2 cellular contexts compared by ENCODE assay signal in the genomic region with DNA sequence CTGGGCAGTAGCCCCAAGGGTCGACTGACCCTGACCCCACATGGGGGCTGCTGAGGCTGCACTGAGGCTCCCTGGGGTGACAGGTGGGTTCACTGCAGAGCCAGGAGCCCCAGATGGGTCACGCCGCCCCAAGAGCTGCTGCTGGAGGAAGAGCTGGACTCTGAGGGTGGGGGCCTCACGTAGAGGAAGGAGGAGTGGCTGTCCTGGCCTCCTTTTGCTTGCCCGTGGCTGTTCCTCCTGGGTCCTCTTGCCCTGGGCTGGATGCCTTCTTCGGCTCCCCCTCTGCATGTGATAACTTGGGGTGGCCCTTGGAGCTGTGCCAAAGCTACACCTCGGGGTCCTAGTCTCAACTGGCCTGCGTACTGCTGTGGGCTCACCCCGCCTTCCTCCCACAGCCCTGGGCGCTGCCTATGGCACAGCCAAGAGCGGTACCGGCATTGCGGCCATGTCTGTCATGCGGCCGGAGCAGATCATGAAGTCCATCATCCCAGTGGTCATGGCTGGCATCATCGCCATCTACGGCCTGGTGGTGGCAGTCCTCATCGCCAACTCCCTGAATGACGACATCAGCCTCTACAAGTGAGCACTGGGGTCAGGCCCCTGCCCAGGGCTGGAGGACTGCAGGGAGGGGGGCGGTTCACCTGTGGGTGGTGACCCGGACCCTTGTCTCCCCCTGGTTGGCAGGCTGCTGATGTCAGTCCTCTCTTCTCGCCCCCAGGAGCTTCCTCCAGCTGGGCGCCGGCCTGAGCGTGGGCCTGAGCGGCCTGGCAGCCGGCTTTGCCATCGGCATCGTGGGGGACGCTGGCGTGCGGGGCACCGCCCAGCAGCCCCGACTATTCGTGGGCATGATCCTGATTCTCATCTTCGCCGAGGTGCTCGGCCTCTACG.
TF ChIP-seq lines count a peak whose summit lies in the region.

No MANE protein-coding gene starts in this region.

TF ChIP-seq in SK-N-SH, 30 proteins besides CTCF, POLR2A, EP300 and RAD21:
- TF ChIP-seq FOXJ3 (CRISPR knock-in tag; IDR thresholded peaks at IDR 0.05): no peak
- TF ChIP-seq FOXM1 (IDR thresholded peaks at IDR 0.05; ENCODE audit: low read depth): no peak
- no peak for TF ChIP-seq TAF1 (IDR thresholded peaks at IDR 0.05; ENCODE audit: borderline replicate concordance, low read depth, low read length)
- no peak for TF ChIP-seq CHD2 (IDR thresholded peaks at IDR 0.05; ENCODE audit: low read length, partially characterized antibody)
- no peak for TF ChIP-seq POLR2AphosphoS5 (IDR thresholded peaks at IDR 0.05; ENCODE audit: low read depth, low read length)
- TF ChIP-seq GATA2 (CRISPR knock-in tag; IDR thresholded peaks at IDR 0.05): no peak
- TF ChIP-seq SIN3A (IDR thresholded peaks at IDR 0.05; ENCODE audit: borderline replicate concordance, low read depth, low read length): no peak
- TF ChIP-seq MAX (IDR thresholded peaks at IDR 0.05; ENCODE audit: low read depth): no peak
- no peak for TF ChIP-seq MXI1 (IDR thresholded peaks at IDR 0.05; ENCODE audit: low read depth, low read length)
- TF ChIP-seq, protein P1, sequence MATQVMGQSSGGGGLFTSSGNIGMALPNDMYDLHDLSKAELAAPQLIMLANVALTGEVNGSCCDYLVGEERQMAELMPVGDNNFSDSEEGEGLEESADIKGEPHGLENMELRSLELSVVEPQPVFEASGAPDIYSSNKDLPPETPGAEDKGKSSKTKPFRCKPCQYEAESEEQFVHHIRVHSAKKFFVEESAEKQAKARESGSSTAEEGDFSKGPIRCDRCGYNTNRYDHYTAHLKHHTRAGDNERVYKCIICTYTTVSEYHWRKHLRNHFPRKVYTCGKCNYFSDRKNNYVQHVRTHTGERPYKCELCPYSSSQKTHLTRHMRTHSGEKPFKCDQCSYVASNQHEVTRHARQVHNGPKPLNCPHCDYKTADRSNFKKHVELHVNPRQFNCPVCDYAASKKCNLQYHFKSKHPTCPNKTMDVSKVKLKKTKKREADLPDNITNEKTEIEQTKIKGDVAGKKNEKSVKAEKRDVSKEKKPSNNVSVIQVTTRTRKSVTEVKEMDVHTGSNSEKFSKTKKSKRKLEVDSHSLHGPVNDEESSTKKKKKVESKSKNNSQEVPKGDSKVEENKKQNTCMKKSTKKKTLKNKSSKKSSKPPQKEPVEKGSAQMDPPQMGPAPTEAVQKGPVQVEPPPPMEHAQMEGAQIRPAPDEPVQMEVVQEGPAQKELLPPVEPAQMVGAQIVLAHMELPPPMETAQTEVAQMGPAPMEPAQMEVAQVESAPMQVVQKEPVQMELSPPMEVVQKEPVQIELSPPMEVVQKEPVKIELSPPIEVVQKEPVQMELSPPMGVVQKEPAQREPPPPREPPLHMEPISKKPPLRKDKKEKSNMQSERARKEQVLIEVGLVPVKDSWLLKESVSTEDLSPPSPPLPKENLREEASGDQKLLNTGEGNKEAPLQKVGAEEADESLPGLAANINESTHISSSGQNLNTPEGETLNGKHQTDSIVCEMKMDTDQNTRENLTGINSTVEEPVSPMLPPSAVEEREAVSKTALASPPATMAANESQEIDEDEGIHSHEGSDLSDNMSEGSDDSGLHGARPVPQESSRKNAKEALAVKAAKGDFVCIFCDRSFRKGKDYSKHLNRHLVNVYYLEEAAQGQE (IDR thresholded peaks at IDR 0.05; ENCODE audit: low read depth, low read length): no peak
- TF ChIP-seq EZH2phosphoT487 (IDR thresholded peaks at IDR 0.05; ENCODE audit: borderline replicate concordance, low read depth): no peak
- TF ChIP-seq ELF1 (IDR thresholded peaks at IDR 0.05): no peak

TF ChIP-seq in SK-N-SH treated with all-trans-retinoic acid at 6 μM for 48 hours, 23 proteins besides CTCF, POLR2A, EP300 and RAD21:
- no peak for TF ChIP-seq ZFP3 (CRISPR knock-in tag; IDR thresholded peaks at IDR 0.05)
- no peak for TF ChIP-seq ZNF565 (CRISPR knock-in tag; conservative IDR thresholded peaks at IDR 0.05; ENCODE audit: low read depth)
- no peak for TF ChIP-seq ZNF70 (CRISPR knock-in tag; IDR thresholded peaks at IDR 0.05)
- no peak for TF ChIP-seq ZC3H10 (CRISPR knock-in tag; IDR thresholded peaks at IDR 0.05)
- TF ChIP-seq TCF4 (CRISPR knock-in tag; IDR thresholded peaks at IDR 0.05; ENCODE audit: borderline replicate concordance): no peak
- no peak for TF ChIP-seq GLIS3 (CRISPR knock-in tag; IDR thresholded peaks at IDR 0.05)
- TF ChIP-seq TOX (CRISPR knock-in tag; IDR thresholded peaks at IDR 0.05; ENCODE audit: borderline replicate concordance): no peak
- no peak for TF ChIP-seq ESRRG (CRISPR knock-in tag; IDR thresholded peaks at IDR 0.05)
- no peak for TF ChIP-seq ARNTL (CRISPR knock-in tag; IDR thresholded peaks at IDR 0.05; ENCODE audit: borderline replicate concordance, low read depth)
- no peak for TF ChIP-seq ZNF8 (CRISPR knock-in tag; IDR thresholded peaks at IDR 0.05)
